ENCODE assay signal across 8 cellular contexts in the genomic region with DNA sequence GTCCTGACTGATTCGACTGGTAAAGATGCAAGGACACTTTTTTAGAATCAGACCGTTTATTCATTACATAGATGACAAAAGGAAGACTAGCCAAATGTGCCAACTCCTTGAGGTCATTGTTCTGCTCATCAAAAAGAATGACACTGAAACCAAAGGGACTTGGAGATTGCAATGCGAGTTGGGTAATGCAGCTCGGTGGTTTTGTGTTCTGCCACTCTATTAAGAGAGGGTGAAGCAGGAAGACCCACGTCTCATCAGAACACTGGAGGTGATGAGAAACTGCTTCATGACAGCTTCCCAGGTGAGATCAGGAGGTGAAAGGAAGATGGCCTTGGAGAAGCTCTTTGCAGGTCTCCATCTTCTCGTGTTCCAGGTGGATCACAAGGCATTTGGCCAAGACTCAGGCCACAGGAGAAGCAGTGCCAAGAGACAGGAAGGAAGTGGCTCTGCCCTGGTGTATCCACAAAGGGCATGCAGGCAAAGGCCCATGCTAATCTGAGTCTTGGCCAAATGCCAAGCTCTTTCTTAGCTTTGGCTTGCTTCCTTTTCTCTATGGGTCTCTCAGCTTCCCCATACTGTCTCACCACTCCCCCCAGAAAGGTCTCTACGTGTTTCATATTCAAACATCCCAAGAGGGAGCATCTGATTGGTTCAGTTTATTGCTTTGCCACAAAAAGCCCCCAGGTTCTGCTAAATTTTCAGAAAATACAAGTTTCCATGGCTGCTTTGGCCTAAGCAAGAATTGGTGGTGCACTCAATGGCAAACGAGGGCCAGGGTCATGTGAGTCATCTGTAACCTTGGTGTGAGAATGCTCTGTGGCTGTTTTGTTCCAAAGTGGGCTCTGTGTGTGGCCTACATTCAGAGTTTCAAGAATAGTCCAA. TPM values are rescaled to one million over a fixed set of nuclear protein-coding genes. Genes with fewer than 3 reads are reported as not detected.
A peak's percentile ranks its signal among the peaks of the same experiment; 100 is the strongest.
DNase-seq lines count a peak whose midpoint lies in the region; ATAC-seq and TF ChIP-seq lines count a peak whose summit lies in the region.

No MANE protein-coding gene starts in this region.

- H3K27me3 ChIP-seq in BLaER1 (no peaks in the 10 kb centered on the region), lung (ENCODE audit: control insufficient read depth, insufficient read depth) (no peaks in the 10 kb centered on the region)

- WGBS in lung, 2 donors: 24 to 49% methylated on average over 8 of the region's 8 CpGs

- H3K27ac ChIP-seq in BLaER1 (peak overlapping the region; percentile 63), lung (ENCODE audit: low read depth in 1 of 2, low read length in 1 of 2) (peak overlapping the region in 1 of 2 donors; percentile 16)

- H3K9ac ChIP-seq in BLaER1: no peak overlapping the region

- H3K4me1 ChIP-seq in BLaER1: peaks cover 68% of the 10 kb centered on the region
- peaks cover 0 to 8% of the 10 kb centered on the region in 2 donors for H3K4me1 ChIP-seq in lung (ENCODE audit: control insufficient read depth in 2 of 2, insufficient read depth in 2 of 2, low read length in 2 of 2)

- ATAC-seq in HG03575 (IDR thresholded peaks at IDR 0.05; ENCODE audit: extremely low read depth, insufficient number of reproducible peaks, low FRiP score, unreplicated experiment): peak; percentile 37
- ATAC-seq in lung (ENCODE audit: insufficient read depth, low FRiP score): peak; percentile 32
- ATAC-seq in HG03108 (IDR thresholded peaks at IDR 0.05; ENCODE audit: unreplicated experiment): no peak

- peak; percentile 16 for TF ChIP-seq POLR2A in GM19099 (IDR thresholded peaks at IDR 0.05; ENCODE audit: extremely low read depth, insufficient read length, low read depth)

- DNase-seq in activated CD4-positive, alpha-beta T cell treated with anti-CD3 and anti-CD28 coated beads, Interleukin-2, amount 50 U/mL, for 4 hours: peak; percentile 9 to 15
- DNase-seq in lung (ENCODE audit: low spot score) (peak; percentile 37), retina (no peak), cerebellar cortex (ENCODE audit: low spot score) (no peak)

- H3K9me3 ChIP-seq in BLaER1: no peaks in the 10 kb centered on the region; the same call in 1 of the 2 replicates
- H3K9me3 ChIP-seq in lung (ENCODE audit: control insufficient read depth in 2 of 2, insufficient read depth in 1 of 2, low read length in 1 of 2): no peaks in the 10 kb centered on the region

- H3K4me2 ChIP-seq in BLaER1: peak overlapping the region; percentile 70

- H4K20me1 ChIP-seq in BLaER1: no peaks in the 10 kb centered on the region

- TF ChIP-seq CTCF in lung (IDR thresholded peaks at IDR 0.05; ENCODE audit: control extremely low read depth, extremely low read depth): no peak

- H3K4me3 ChIP-seq in BLaER1: no peak overlapping the region
- no peak overlapping the region for H3K4me3 ChIP-seq in lung

- no peaks in the 10 kb centered on the region for H3K36me3 ChIP-seq in BLaER1
- H3K36me3 ChIP-seq in lung (ENCODE audit: control insufficient read depth in 2 of 2, insufficient read depth in 2 of 2, low read length in 2 of 2): no peaks in the 10 kb centered on the region

RNA-seq across cellular contexts. Expression of gene CCT8, which starts 5.7 kb away (rescaled TPM):
- 100 to 1,000 TPM; 112 to 131 TPM for total RNA-seq in lung
- polyA plus RNA-seq in lung: 100 to 1,000 TPM; 124 to 130 TPM

RNA-seq across cellular contexts. Expression of gene MAP3K7CL, which starts 51.3 kb away (rescaled TPM):
- 1 to 10 TPM; 7.8 to 8.7 TPM for total RNA-seq in lung
- 10 to 100 TPM in 1 of 2 donors, 1 to 10 TPM in 1; 5.6 to 15.1 TPM for polyA plus RNA-seq in lung

RNA-seq across cellular contexts. Expression of gene USP16, which starts 54.7 kb away (rescaled TPM):
- 10 to 100 TPM; 33.2 to 42.3 TPM for total RNA-seq in lung
- polyA plus RNA-seq in lung: 10 to 100 TPM; 22.7 to 23.9 TPM

RNA-seq across cellular contexts. Expression of gene RWDD2B, which starts 60.0 kb away (rescaled TPM):
- 10 to 100 TPM; 11.6 to 15.8 TPM for total RNA-seq in lung
- polyA plus RNA-seq in lung: 10 to 100 TPM; 10.3 to 14.1 TPM

Comparison
In these comparisons a context has a peak if more than half of its experiments do, and no peak if none do; other contexts are left out.
1. DNase-seq: peak in activated CD4-positive, alpha-beta T cell treated with anti-CD3 and anti-CD28 coated beads, Interleukin-2, amount 50 U/mL, for 4 hours (2 of 2) and lung (single experiment); none in retina (single experiment) and cerebellar cortex (single experiment).